10 cellular contexts compared by ENCODE assay signal in genomic region chr10:126461289-126461688, GRCh38.
"Had no signal": no experiment of that assay in that cellular context is flagged by ENCODE, and none has a peak within 500 bp of the region (broad histone marks: within the 10 kb centered on the region; RNA-seq: fewer than 3 reads in every experiment).

No MANE protein-coding gene starts in this region.

- H3K4me3 Mint-ChIP-seq: HFFc6 had no signal

- H3K9me3 Mint-ChIP-seq: HFFc6 had no signal

- H3K9ac ChIP-seq: GM23248 had no signal

- DNase-seq: GOT3, H7, HFFc6, IMR-90, KG1 had no signal

- H3K4me1 ChIP-seq: HAP-1 had no signal

- ATAC-seq: HCT116, K562 had no signal

- H3K4me3 ChIP-seq: GM23248, HAP-1, K562 had no signal

- H3K27ac Mint-ChIP-seq: HFFc6 had no signal

- FAIRE-seq: HTR-8/SVneo, K562 had no signal

- H3K36me3 ChIP-seq: HAP-1 had no signal

- H3K9me3 ChIP-seq: HAP-1 had no signal
